ENCODE assay signal across 13 cellular contexts in genomic region chr5:13985736-13986418, GRCh38. TPM values are rescaled to one million over a fixed set of nuclear protein-coding genes. Genes with fewer than 3 reads are reported as not detected.
A peak's percentile ranks its signal among the peaks of the same experiment; 100 is the strongest.
DNase-seq lines count a peak whose midpoint lies in the region; ATAC-seq and TF ChIP-seq lines count a peak whose summit lies in the region.
"Had no signal": no experiment of that assay in that cellular context is flagged by ENCODE, and none has a peak within 500 bp of the region (broad histone marks: within the 10 kb centered on the region; RNA-seq: fewer than 3 reads in every experiment).

No MANE protein-coding gene starts in this region.

- TF ChIP-seq CTCF in brain microvascular endothelial cell (IDR thresholded peaks at IDR 0.05; ENCODE audit: low read depth, low read length, missing control alignments) (no peak), left lung (IDR thresholded peaks at IDR 0.05) (no peak), mucosa of descending colon (IDR thresholded peaks at IDR 0.05) (no peak)

- no peak for TF ChIP-seq RAD21 in Ishikawa (IDR thresholded peaks at IDR 0.05; ENCODE audit: low read depth)

- no peaks in the 10 kb centered on the region for H3K9me3 ChIP-seq in left lung
- no peaks in the 10 kb centered on the region for H3K9me3 ChIP-seq in mucosa of descending colon

- ATAC-seq in left lung (peak; percentile 47), HG03469 (IDR thresholded peaks at IDR 0.05; ENCODE audit: unreplicated experiment) (no peak), mucosa of descending colon (no peak)
- ATAC-seq: K562 had no signal

- H3K4me3 ChIP-seq in brain microvascular endothelial cell (ENCODE audit: low read depth, low read length) (peak overlapping the region; percentile 33), left lung (no peak overlapping the region), mucosa of descending colon (no peak overlapping the region)
- H3K4me3 ChIP-seq: K562 had no signal

- H3K27me3 ChIP-seq in brain microvascular endothelial cell (replicated peaks) (no peaks in the 10 kb centered on the region), left lung (peaks cover 0 to 4% of the 10 kb centered on the region in 2 donors)

- intact Hi-C loops in left lung (cut with DNase I): no loop called here
- intact Hi-C loops in mucosa of descending colon (cut with DNase I, micrococcal nuclease): loop anchor here in 1 of 2 donors (10.0 kb wide), 1 partner anchor 289 kb away; no protein-coding TSS in a partner anchor

- H3K27ac ChIP-seq in brain microvascular endothelial cell: peak overlapping the region; percentile 69
- H3K27ac ChIP-seq in left lung: no peak overlapping the region

- H3K36me3 ChIP-seq in brain microvascular endothelial cell (replicated peaks) (no peaks in the 10 kb centered on the region), left lung (no peaks in the 10 kb centered on the region), mucosa of descending colon (ENCODE audit: low read depth) (no peaks in the 10 kb centered on the region)

- DNase-seq in AG08396 (ENCODE audit: low spot score): peak; percentile 76
- peak; percentile 90 for DNase-seq in brain microvascular endothelial cell
- DNase-seq in left lung: no peak
- DNase-seq in NOMO-1 treated with dmso at 0.1 percent for 144 hours (lab: John Stamatoyannopoulos, UW; ENCODE audit: unreplicated experiment): no peak
- DNase-seq in activated effector memory CD4-positive, alpha-beta T cell treated with anti-CD3 and anti-CD28 coated beads, Interleukin-2, amount 50 U/mL, for 16 hours: no peak
- DNase-seq in mucosa of descending colon: no peak
- DNase-seq: activated effector memory CD4-positive, alpha-beta T cell treated with Interleukin-2 at 50 U/mL for 16 hours; NCI-H524; substantia nigra; T-helper 9 cell had no signal

- in situ Hi-C loops in brain microvascular endothelial cell (cut with HindIII; ENCODE audit: low pct_ligation_motif_present, low sequenced_read_pairs): loop anchor here (25.0 kb wide), 1 partner anchor 301 kb away; no protein-coding TSS in a partner anchor

- H3K4me1 ChIP-seq in left lung (peaks cover 0 to 6% of the 10 kb centered on the region in 2 donors), mucosa of descending colon (ENCODE audit: low read depth) (no peaks in the 10 kb centered on the region)

- no peak for TF ChIP-seq EP300 in Ishikawa (IDR thresholded peaks at IDR 0.05; ENCODE audit: borderline replicate concordance)

TF ChIP-seq in Ishikawa, 13 proteins besides CTCF, POLR2A, EP300 and RAD21:
- TF ChIP-seq NFIC (IDR thresholded peaks at IDR 0.05) (peak; percentile 88), TEAD4 (IDR thresholded peaks at IDR 0.05) (peak; percentile 49; the same call in 1 of the 2 replicates), USF1 (IDR thresholded peaks at IDR 0.05) (no peak)
TF ChIP-seq in Ishikawa: peak in this region for 2.

RNA-seq across cellular contexts. Expression of gene DNAH5, which starts 41.4 kb away (rescaled TPM):
- total RNA-seq in left lung (1 to 10 TPM; 3.5 to 9.8 TPM), mucosa of descending colon (under 1 TPM; 0.36 to 0.98 (median 0.70) TPM)
- total RNA-seq: K562 had no signal

Comparison
In these comparisons a context has a peak if more than half of its experiments do, and no peak if none do; other contexts are left out.
1. DNase-seq: peak in AG08396 (single experiment) and brain microvascular endothelial cell (single experiment); none in left lung (0 of 2), NOMO-1 treated with dmso at 0.1 percent for 144 hours (single experiment), activated effector memory CD4-positive, alpha-beta T cell treated with anti-CD3 and anti-CD28 coated beads, Interleukin-2, amount 50 U/mL, for 16 hours (single experiment) and mucosa of descending colon (0 of 3).